Comparison of ENCODE assay signal across 8 cellular contexts in the genomic region with DNA sequence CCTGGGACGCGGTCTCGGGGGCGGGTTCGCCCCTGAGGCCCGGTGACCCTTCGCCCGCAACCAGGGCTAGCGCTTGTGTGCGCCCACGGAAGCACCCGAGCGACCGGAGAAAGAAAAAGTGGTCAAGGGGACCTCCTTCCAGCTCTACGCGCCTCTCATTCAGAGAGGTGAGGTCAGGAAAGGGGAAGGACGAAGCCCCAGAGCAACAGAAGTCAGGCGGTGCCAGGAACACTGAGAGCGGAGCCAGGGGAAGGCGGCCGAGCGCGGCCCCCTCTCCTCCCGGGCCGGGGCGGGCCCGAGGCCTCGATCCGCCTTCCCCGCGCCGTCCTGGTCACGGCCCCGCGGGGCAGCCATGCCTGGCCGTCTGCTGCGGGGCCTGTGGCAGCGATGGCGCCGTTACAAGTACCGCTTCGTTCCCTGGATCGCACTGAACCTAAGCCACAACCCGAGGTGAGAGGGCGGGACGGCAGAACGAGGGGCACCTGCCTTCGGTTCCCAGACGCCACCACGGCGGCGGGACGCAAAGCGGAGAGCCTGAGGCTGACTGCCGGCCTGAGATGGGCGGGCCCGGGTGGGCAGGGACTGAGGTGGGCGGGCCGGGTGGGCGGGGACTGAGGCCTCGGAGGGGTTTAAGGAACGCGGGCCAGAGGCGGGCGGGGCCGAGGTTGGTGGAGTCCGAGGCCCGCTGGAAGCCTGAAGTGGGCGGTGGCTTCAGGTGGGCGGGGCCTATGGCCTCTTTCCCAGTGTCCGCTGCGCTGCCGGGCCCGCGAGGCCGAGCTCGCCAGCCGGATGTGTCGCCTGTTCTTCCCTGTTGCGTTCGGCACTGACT. TPM values are rescaled to one million over a fixed set of nuclear protein-coding genes. Genes with fewer than 3 reads are reported as not detected.
DNase-seq lines count a peak whose midpoint lies in the region; ATAC-seq, FAIRE-seq and TF ChIP-seq lines count a peak whose summit lies in the region.

A gene with protein sequence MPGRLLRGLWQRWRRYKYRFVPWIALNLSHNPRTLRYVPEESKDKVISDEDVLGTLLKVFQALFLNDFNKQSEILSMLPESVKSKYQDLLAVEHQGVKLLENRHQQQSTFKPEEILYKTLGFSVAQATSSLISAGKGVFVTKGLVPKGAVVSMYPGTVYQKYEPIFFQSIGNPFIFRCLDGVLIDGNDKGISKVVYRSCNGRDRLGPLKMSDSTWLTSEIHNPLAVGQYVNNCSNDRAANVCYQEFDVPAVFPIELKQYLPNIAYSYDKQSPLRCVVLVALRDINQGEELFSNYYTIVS (plus strand): TSS at position 303 of the 829 bp plus-strand sequence. CDS start 50 bp downstream, at position 353.

- no peaks in the 10 kb centered on the region; a peak in 1 of 5 replicates for H3K36me3 ChIP-seq in HepG2 (replicated peaks in 1 of 2; ENCODE audit: control insufficient read depth in 1 of 2, insufficient read depth in 2 of 2, low read length in 2 of 2)

- no peaks in the 10 kb centered on the region for H3K9me3 ChIP-seq in HepG2 (ENCODE audit: low read length)

- peak; percentile 91 to 98 for TF ChIP-seq POLR2A in HepG2 (IDR thresholded peaks at IDR 0.05; ENCODE audit: insufficient read depth in 1 of 2, low read depth in 2 of 2, low read length in 2 of 2)

- CTCF ChIA-PET in HepG2 (lab: Yijun Ruan, JAX; ENCODE audit: low intra/inter-chr PET ratio, low total read pairs): no interaction called here

- 0 out of 4 replicates have a peak, but pooled peaks of 1 of the 2 experiments have one; percentile 15 for TF ChIP-seq EP300 in HepG2 (IDR thresholded peaks at IDR 0.05; ENCODE audit: low read depth in 2 of 2, low read length in 2 of 2)
- no peak; the same call in 1 of the 2 replicates for TF ChIP-seq EP300 in HepG2 (CRISPR knock-in tag; IDR thresholded peaks at IDR 0.05; ENCODE audit: borderline replicate concordance)

- DNase-seq in NCI-H748 (lab: John Stamatoyannopoulos, UW; ENCODE audit: unreplicated experiment) (peak; percentile 98), dermis blood vessel endothelial cell (peak; percentile 98), HepG2 (ENCODE audit: low spot score) (peak; percentile 93)
- peak; percentile 97 for DNase-seq in activated CD4-positive, alpha-beta T cell treated with anti-CD3 and anti-CD28 coated beads, Interleukin-2, amount 50 U/mL, for 48 hours
- peak; percentile 88 to 89 for DNase-seq in stimulated activated CD4-positive, alpha-beta T cell treated with anti-CD3 and anti-CD28 coated beads, Interleukin-2, amount 100 ng/mL, for 48 hours

- ATAC-seq in GM19395 (IDR thresholded peaks at IDR 0.05; ENCODE audit: unreplicated experiment): peak; percentile 87
- peak; percentile 63 for ATAC-seq in HG03558 (IDR thresholded peaks at IDR 0.05; ENCODE audit: extremely low read depth, unreplicated experiment)
- ATAC-seq in HepG2: peak; percentile 89

- POLR2A ChIA-PET in HepG2 (lab: Yijun Ruan, JAX): interaction anchor here (0.6 to 2.9 kb wide), 17 partner anchors 9 to 914 kb away, joined by 3 to 25 read pairs (median 4); a partner anchor contains a TSS

- peak within 1 kb of the TSS; percentile 84 for H2AFZ ChIP-seq in HepG2 (ENCODE audit: low read length)

- BruUV-seq in HepG2 (replicated peaks; lab: Mats Ljungman, UMichigan): TSS peak; percentile 94

- peak within 1 kb of the TSS; percentile 74 to 86 (median 82) for H3K4me3 ChIP-seq in HepG2 (replicated peaks in 1 of 3; ENCODE audit: insufficient read depth in 1 of 3, low read depth in 2 of 3, low read length in 3 of 3)

- H3K4me2 ChIP-seq in HepG2 (ENCODE audit: low read depth, low read length): peak within 1 kb of the TSS; percentile 97

- H3K4me1 ChIP-seq in HepG2 (ENCODE audit: insufficient read depth, low read length): peaks cover 26% of the 10 kb centered on the region

- no peaks in the 10 kb centered on the region for H4K20me1 ChIP-seq in HepG2 (ENCODE audit: insufficient read depth, low read length)

- H3K27me3 ChIP-seq in HepG2 (ENCODE audit: control insufficient read depth in 1 of 2, insufficient read depth in 2 of 2, low read length in 2 of 2): no peaks in the 10 kb centered on the region; a peak in 1 of 5 replicates

- no peak for TF ChIP-seq RAD21 in HepG2 (CRISPR knock-in tag; IDR thresholded peaks at IDR 0.05)

- intact Hi-C loops in HepG2 (cut with micrococcal nuclease; ENCODE audit: unreplicated experiment): loop anchor here (1.0 to 5.0 kb wide), 5 partner anchors 43 to 787 kb away; a partner anchor contains a TSS

- peaks cover 12% of the 10 kb centered on the region for H3K79me2 ChIP-seq in HepG2 (ENCODE audit: insufficient read depth, low read length)

- peak within 1 kb of the TSS; percentile 88 for H3K27ac ChIP-seq in C4-2B
- peak within 1 kb of the TSS; percentile 97 for H3K27ac ChIP-seq in HepG2 (ENCODE audit: extremely low read length, insufficient read depth, low read length)

- 0% methylated on average over 10 of the region's 81 CpGs for WGBS in HepG2 (ENCODE audit: low lambda C conversion rate)

- in situ Hi-C loops in HepG2 (cut with HindIII; ENCODE audit: extremely low pct_ligation_motif_present, low pct_unique_long_range_greater_than_20kb): loop anchor here (10.0 kb wide), 1 partner anchor 305 kb away; no protein-coding TSS in a partner anchor

- no peak for TF ChIP-seq CTCF in C4-2B (conservative IDR thresholded peaks at IDR 0.05)
- TF ChIP-seq CTCF in HepG2 (CRISPR knock-in tag; IDR thresholded peaks at IDR 0.05): peak; percentile 14; the same call in 1 of the 2 replicates

- peak within 1 kb of the TSS; percentile 97 for H3K9ac ChIP-seq in HepG2 (ENCODE audit: insufficient read depth, low read depth, low read length)

- FAIRE-seq in HepG2 (lab: Jason Lieb, UNC): no peak

TF ChIP-seq in HepG2, 621 proteins besides CTCF, POLR2A, EP300 and RAD21 (continues in another document):
- TF ChIP-seq, protein P1, sequence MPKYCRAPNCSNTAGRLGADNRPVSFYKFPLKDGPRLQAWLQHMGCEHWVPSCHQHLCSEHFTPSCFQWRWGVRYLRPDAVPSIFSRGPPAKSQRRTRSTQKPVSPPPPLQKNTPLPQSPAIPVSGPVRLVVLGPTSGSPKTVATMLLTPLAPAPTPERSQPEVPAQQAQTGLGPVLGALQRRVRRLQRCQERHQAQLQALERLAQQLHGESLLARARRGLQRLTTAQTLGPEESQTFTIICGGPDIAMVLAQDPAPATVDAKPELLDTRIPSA (CRISPR knock-in tag; IDR thresholded peaks at IDR 0.05; ENCODE audit: borderline replicate concordance): no peak
- 0 out of 2 replicates have a peak, but pooled peaks have one; percentile 51 for TF ChIP-seq ZIK1 (CRISPR knock-in tag; IDR thresholded peaks at IDR 0.05; ENCODE audit: borderline replicate concordance, low read depth)
- TF ChIP-seq EHMT2 (IDR thresholded peaks at IDR 0.05; ENCODE audit: borderline replicate concordance, low read depth, low read length): no peak
- TF ChIP-seq, protein P2, sequence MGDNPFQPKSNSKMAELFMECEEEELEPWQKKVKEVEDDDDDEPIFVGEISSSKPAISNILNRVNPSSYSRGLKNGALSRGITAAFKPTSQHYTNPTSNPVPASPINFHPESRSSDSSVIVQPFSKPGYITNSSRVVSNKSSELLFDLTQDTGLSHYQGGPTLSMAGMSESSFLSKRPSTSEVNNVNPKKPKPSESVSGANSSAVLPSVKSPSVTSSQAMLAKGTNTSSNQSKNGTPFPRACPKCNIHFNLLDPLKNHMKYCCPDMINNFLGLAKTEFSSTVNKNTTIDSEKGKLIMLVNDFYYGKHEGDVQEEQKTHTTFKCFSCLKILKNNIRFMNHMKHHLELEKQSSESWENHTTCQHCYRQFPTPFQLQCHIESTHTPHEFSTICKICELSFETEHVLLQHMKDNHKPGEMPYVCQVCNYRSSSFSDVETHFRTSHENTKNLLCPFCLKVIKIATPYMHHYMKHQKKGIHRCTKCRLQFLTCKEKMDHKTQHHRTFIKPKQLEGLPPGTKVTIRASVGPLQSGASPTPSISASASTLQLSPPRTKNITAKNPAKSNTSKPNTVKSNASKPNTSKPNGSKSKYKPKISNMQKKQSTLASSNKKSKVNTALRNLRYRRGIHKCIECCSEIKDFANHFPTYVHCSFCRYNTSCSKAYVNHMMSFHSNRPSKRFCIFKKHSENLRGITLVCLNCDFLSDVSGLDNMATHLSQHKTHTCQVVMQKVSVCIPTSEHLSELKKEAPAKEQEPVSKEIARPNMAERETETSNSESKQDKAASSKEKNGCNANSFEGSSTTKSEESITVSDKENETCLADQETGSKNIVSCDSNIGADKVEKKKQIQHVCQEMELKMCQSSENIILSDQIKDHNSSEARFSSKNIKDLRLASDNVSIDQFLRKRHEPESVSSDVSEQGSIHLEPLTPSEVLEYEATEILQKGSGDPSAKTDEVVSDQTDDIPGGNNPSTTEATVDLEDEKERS (CRISPR knock-in tag; IDR thresholded peaks at IDR 0.05): no peak
- TF ChIP-seq BRCA1 (CRISPR knock-in tag; IDR thresholded peaks at IDR 0.05): peak; percentile 49; the same call in 1 of the 2 replicates

RNA-seq across cellular contexts. Expression of the gene that starts here (rescaled TPM):
- total RNA-seq in dermis blood vessel endothelial cell: 10.2 and 14.7 TPM in 2 replicates
- total RNA-seq in HepG2 (2016; rRNA removed; fragmentation: Illumina TruSeq; extraction: Trizol): 14.6 and 17.8 TPM in 2 replicates
- total RNA-seq in HepG2 (2016; cell fraction: cytosol; rRNA removed; fragmentation: Illumina TruSeq; extraction: Trizol; ENCODE audit: low read depth): 29.5 and 30.1 TPM in 2 replicates
- 15.1 and 15.7 TPM in 2 replicates for total RNA-seq in HepG2 (2016; cell fraction: insoluble cytoplasmic fraction; rRNA removed; fragmentation: Illumina TruSeq; extraction: Trizol)
- total RNA-seq in HepG2 (2016; cell fraction: membrane; rRNA removed; fragmentation: Illumina TruSeq; extraction: Trizol): 29.7 and 31.0 TPM in 2 replicates
- 12.8 and 14.0 TPM in 2 replicates for total RNA-seq in HepG2 (2016; cell fraction: nucleus; rRNA removed; fragmentation: Illumina TruSeq; extraction: Trizol)
- polyA plus RNA-seq in HepG2 (2011; rRNA removed): 4.8 and 5.5 TPM in 2 replicates
- polyA plus RNA-seq in HepG2 (2011; cell fraction: cytosol; rRNA removed): 2.7 and 3.0 TPM in 2 replicates
- 1.7 and 2.6 TPM in 2 replicates for polyA plus RNA-seq in HepG2 (2011; cell fraction: nucleus; rRNA removed)
- polyA plus RNA-seq in HepG2 (2012): 5.7 and 6.0 TPM in 2 replicates
- 25.5 and 31.1 TPM in 2 replicates for polyA plus RNA-seq in HepG2 (2016; cell fraction: cytosol; fragmentation: Illumina TruSeq; extraction: Trizol; ENCODE audit: low read depth)
- polyA plus RNA-seq in HepG2 (2016; cell fraction: insoluble cytoplasmic fraction; fragmentation: Illumina TruSeq; extraction: Trizol; ENCODE audit: low read depth): 12.3 and 13.7 TPM in 2 replicates
- 23.9 and 28.6 TPM in 2 replicates for polyA plus RNA-seq in HepG2 (2016; cell fraction: membrane; fragmentation: Illumina TruSeq; extraction: Trizol; ENCODE audit: low read depth)
- polyA plus RNA-seq in HepG2 (2016; cell fraction: nucleus; fragmentation: Illumina TruSeq; extraction: Trizol; ENCODE audit: insufficient read depth, low read depth): 15.5 and 17.4 TPM in 2 replicates
- 2.7 TPM in 2 replicates for polyA minus RNA-seq in HepG2 (2011; rRNA and poly(A)+ RNA removed; ENCODE audit: low replicate concordance)
- 3.3 and 4.5 TPM in 2 replicates for polyA minus RNA-seq in HepG2 (2011; cell fraction: cytosol; rRNA and poly(A)+ RNA removed)
- 8.5 and 9.9 TPM in 2 replicates for polyA minus RNA-seq in HepG2 (2011; cell fraction: nucleus; rRNA and poly(A)+ RNA removed)

Comparison
In these comparisons a context has a peak if more than half of its experiments do, and no peak if none do; other contexts are left out.
1. Peak in every context shown above with its lines: DNase-seq, ATAC-seq, H3K4me3 ChIP-seq and H3K27ac ChIP-seq.